13 cellular contexts compared by ENCODE assay signal in genomic region chr11:128718064-128718463, GRCh38. TPM values are rescaled to one million over a fixed set of nuclear protein-coding genes. Genes with fewer than 3 reads are reported as not detected.
DNase-seq lines count a peak whose midpoint lies in the region; ATAC-seq and TF ChIP-seq lines count a peak whose summit lies in the region.
"Had no signal": no experiment of that assay in that cellular context is flagged by ENCODE, and none has a peak within 500 bp of the region (broad histone marks: within the 10 kb centered on the region; RNA-seq: fewer than 3 reads in every experiment).

No MANE protein-coding gene starts in this region.

- H3K36me3 ChIP-seq in CD8-positive, alpha-beta T cell (ENCODE audit: insufficient read depth, low read length), result no peaks in the 10 kb centered on the region
- H3K36me3 ChIP-seq in KOPT-K1 (ENCODE audit: insufficient read depth, low read length) (no peaks in the 10 kb centered on the region; the same call in 1 of the 2 replicates), parathyroid adenoma (ENCODE audit: control insufficient read depth, insufficient read depth, low read length) (no peaks in the 10 kb centered on the region)

- intact Hi-C loops in CD8-positive, alpha-beta T cell (cut with DNase I, micrococcal nuclease), result no loop called here
- intact Hi-C loops in dendritic cell treated with granulocyte-macrophage colony-stimulating factor and Interleukin-4, amounts not matched to agents 40 ng/mL and 50 ng/mL, for 4 days (cut with micrococcal nuclease), result loop anchor here (2.0 kb wide), 1 partner anchor 17 kb away; no protein-coding TSS in a partner anchor

- peak overlapping the region; percentile 5 for H3K4me3 ChIP-seq in CD8-positive, alpha-beta T cell (ENCODE audit: low read depth, low read length)
- no peak overlapping the region for H3K4me3 ChIP-seq in parathyroid adenoma (ENCODE audit: low read depth, low read length)

- H3K9ac ChIP-seq in parathyroid adenoma, result no peak overlapping the region

- no peak for DNase-seq in CD8-positive, alpha-beta T cell
- no peak for DNase-seq in stimulated activated CD4-positive, alpha-beta T cell treated with anti-CD3 and anti-CD28 coated beads, Interleukin-15, amount 100 ng/mL, for 24 hours
- DNase-seq in stimulated activated CD4-positive, alpha-beta T cell treated with anti-CD3 and anti-CD28 coated beads, Interleukin-1b, Interleukin-23, amount 100 ng/mL, for 48 hours, result no peak
- DNase-seq in retina, result no peak
- DNase-seq: DMS79, hippocampal formation, NCI-H187, posterior cingulate gyrus had no signal

- no peaks in the 10 kb centered on the region for H3K9me3 Mint-ChIP-seq in CD8-positive, alpha-beta T cell
- H3K9me3 Mint-ChIP-seq in dendritic cell treated with granulocyte-macrophage colony-stimulating factor and Interleukin-4, amounts not matched to agents 40 ng/mL and 50 ng/mL, for 4 days, result no peaks in the 10 kb centered on the region

- TF ChIP-seq CTCF in CD8-positive, alpha-beta T cell (IDR thresholded peaks at IDR 0.05), result no peak
- TF ChIP-seq CTCF in parathyroid adenoma (IDR thresholded peaks at IDR 0.05), result no peak

- peak overlapping the region; percentile 80 for H3K4me3 Mint-ChIP-seq in CD8-positive, alpha-beta T cell
- peak overlapping the region; percentile 69 for H3K4me3 Mint-ChIP-seq in dendritic cell treated with granulocyte-macrophage colony-stimulating factor and Interleukin-4, amounts not matched to agents 40 ng/mL and 50 ng/mL, for 4 days

- H3K4me1 Mint-ChIP-seq in CD8-positive, alpha-beta T cell (ENCODE audit: low read depth), result peaks cover 99% of the 10 kb centered on the region
- H3K4me1 Mint-ChIP-seq in dendritic cell treated with granulocyte-macrophage colony-stimulating factor and Interleukin-4, amounts not matched to agents 40 ng/mL and 50 ng/mL, for 4 days (ENCODE audit: low read depth), result peaks cover 97% of the 10 kb centered on the region

- ATAC-seq in CD8-positive, alpha-beta T cell, result no peak
- no peak for ATAC-seq in HG02938 (IDR thresholded peaks at IDR 0.05; ENCODE audit: unreplicated experiment)
- ATAC-seq: Panc1 had no signal

- CTCF ChIA-PET in CD8-positive, alpha-beta T cell (lab: Charles Lee), result interaction anchor here (0.7 to 2.2 kb wide), 7 partner anchors 18 to 113 kb away, joined by 3 to 11 read pairs (median 5); partner anchors contain the start of gene FLI1

- H3K9me3 ChIP-seq in CD8-positive, alpha-beta T cell (ENCODE audit: low read length), result no peaks in the 10 kb centered on the region
- H3K9me3 ChIP-seq in KOPT-K1 (ENCODE audit: insufficient read depth, low read length, poor library complexity, severe bottlenecking), result no peaks in the 10 kb centered on the region
- H3K9me3 ChIP-seq in parathyroid adenoma (ENCODE audit: control insufficient read depth, low read length), result no peaks in the 10 kb centered on the region

- H3K36me3 Mint-ChIP-seq in CD8-positive, alpha-beta T cell, result peaks cover 6% of the 10 kb centered on the region
- peaks cover 66% of the 10 kb centered on the region for H3K36me3 Mint-ChIP-seq in dendritic cell treated with granulocyte-macrophage colony-stimulating factor and Interleukin-4, amounts not matched to agents 40 ng/mL and 50 ng/mL, for 4 days (ENCODE audit: low read depth)

- no peaks in the 10 kb centered on the region for H3K27me3 Mint-ChIP-seq in CD8-positive, alpha-beta T cell (ENCODE audit: low read depth)
- no peaks in the 10 kb centered on the region for H3K27me3 Mint-ChIP-seq in dendritic cell treated with granulocyte-macrophage colony-stimulating factor and Interleukin-4, amounts not matched to agents 40 ng/mL and 50 ng/mL, for 4 days

- H3K4me2 ChIP-seq in parathyroid adenoma (ENCODE audit: low read length), result no peak overlapping the region

- H2AFZ ChIP-seq in parathyroid adenoma, result no peak overlapping the region

- H3K27ac Mint-ChIP-seq in CD8-positive, alpha-beta T cell, result peak overlapping the region; percentile 99
- H3K27ac Mint-ChIP-seq in dendritic cell treated with granulocyte-macrophage colony-stimulating factor and Interleukin-4, amounts not matched to agents 40 ng/mL and 50 ng/mL, for 4 days, result peak overlapping the region; percentile 97

- H3K79me2 ChIP-seq in parathyroid adenoma, result no peaks in the 10 kb centered on the region

- H3K27ac ChIP-seq in CD8-positive, alpha-beta T cell (ENCODE audit: low read depth, low read length), result no peak overlapping the region
- peak overlapping the region; percentile 92 for H3K27ac ChIP-seq in KOPT-K1 (ENCODE audit: low read depth, low read length, poor library complexity, severe bottlenecking)
- peak overlapping the region; percentile 47 for H3K27ac ChIP-seq in parathyroid adenoma

- peaks cover 98% of the 10 kb centered on the region for H3K4me1 ChIP-seq in CD8-positive, alpha-beta T cell (ENCODE audit: insufficient read depth, low read length)
- H3K4me1 ChIP-seq in parathyroid adenoma, result no peaks in the 10 kb centered on the region

- POLR2A ChIA-PET in CD8-positive, alpha-beta T cell (lab: Charles Lee), result interaction anchor here (1.0 to 3.3 kb wide), 9 partner anchors 9 to 107 kb away, joined by 3 to 21 read pairs (median 7); partner anchors contain the start of gene FLI1

- H3K27me3 ChIP-seq in CD8-positive, alpha-beta T cell (ENCODE audit: insufficient read depth, low read length), result no peaks in the 10 kb centered on the region
- H3K27me3 ChIP-seq in parathyroid adenoma (ENCODE audit: control insufficient read depth, insufficient read depth, low read length), result no peaks in the 10 kb centered on the region

RNA-seq across cellular contexts. Expression of gene FLI1, which starts 24.2 kb away (rescaled TPM):
- total RNA-seq in CD8-positive, alpha-beta T cell, result 10 to 100 TPM; 35.6 to 37.3 TPM
